Comparison of ENCODE assay signal across 20 cellular contexts in genomic region chr4:112747035-112747434, GRCh38.
A peak's percentile ranks its signal among the peaks of the same experiment; 100 is the strongest.
DNase-seq lines count a peak whose midpoint lies in the region; ATAC-seq, FAIRE-seq and TF ChIP-seq lines count a peak whose summit lies in the region.
"Had no signal": no experiment of that assay in that cellular context is flagged by ENCODE, and none has a peak within 500 bp of the region (broad histone marks: within the 10 kb centered on the region; RNA-seq: fewer than 3 reads in every experiment).

No MANE protein-coding gene starts in this region.

- 18 to 46% (median 20%) methylated on average over 1 of the region's 1 CpG for WGBS in spleen, 5 donors

- H3K27me3 ChIP-seq in A673 (replicated peaks; ENCODE audit: insufficient read depth, low read depth, low read length, poor library complexity), result no peaks in the 10 kb centered on the region
- H3K27me3 ChIP-seq in HCT116 (ENCODE audit: insufficient read depth, low read length), result no peaks in the 10 kb centered on the region
- H3K27me3 ChIP-seq in bronchial epithelial cell (ENCODE audit: control insufficient read depth, insufficient read depth, low read length), result no peaks in the 10 kb centered on the region
- H3K27me3 ChIP-seq in spleen (replicated peaks in 1 of 7), result peaks cover 0 to 13% (median 0%) of the 10 kb centered on the region in 7 donors
- H3K27me3 ChIP-seq: heart left ventricle had no signal

- TF ChIP-seq POLR2A in HCT116 (IDR thresholded peaks at IDR 0.05; ENCODE audit: borderline replicate concordance, extremely low read depth, insufficient read depth, insufficient read length) (no peak), spleen (IDR thresholded peaks at IDR 0.05) (no peak)

- DNase-seq in A673 (ENCODE audit: low spot score), result peak; percentile 75
- DNase-seq in HCT116 (ENCODE audit: low read depth, low spot score), result peak; percentile 44
- DNase-seq in bronchial epithelial cell (ENCODE audit: low read depth), result peak; percentile 39
- DNase-seq in kidney tubule cell (ENCODE audit: low spot score), result peak; percentile 68
- no peak for DNase-seq in NOMO-1 treated with dmso at 0.1 percent for 144 hours (lab: John Stamatoyannopoulos, UW; ENCODE audit: unreplicated experiment)
- DNase-seq in spleen, result no peak
- DNase-seq in pons (ENCODE audit: low spot score), result no peak
- DNase-seq in activated CD4-positive, alpha-beta T cell treated with anti-CD3 and anti-CD28 coated beads for 1 hour, result no peak
- DNase-seq: activated CD4-positive, alpha-beta T cell treated with anti-CD3 and anti-CD28 coated beads for 48 hours; activated effector memory CD4-positive, alpha-beta T cell treated with Interleukin-2 at 50 U/mL for 16 hours; CD4-positive, CD25-positive, alpha-beta regulatory T cell; effector memory CD8-positive, alpha-beta T cell; heart left ventricle; KG1; midbrain; NCI-H2029; NCI-H510A treated with DMSO at 0.1 percent for 48 hours had no signal

- no peak overlapping the region for H3K4me3 ChIP-seq in A673 (ENCODE audit: low read depth, low read length, poor library complexity, severe bottlenecking)
- peak overlapping the region in 1 of 2 experiments; percentile 6; a peak in 2 of 4 replicates for H3K4me3 ChIP-seq in HCT116 (replicated peaks in 1 of 2; ENCODE audit: low read depth in 1 of 2, low read length in 2 of 2)
- no peak overlapping the region for H3K4me3 ChIP-seq in bronchial epithelial cell (ENCODE audit: low read depth, low read length)
- no peak overlapping the region for H3K4me3 ChIP-seq in spleen
- H3K4me3 ChIP-seq: heart left ventricle had no signal

- no peaks in the 10 kb centered on the region for H4K20me1 ChIP-seq in HCT116 (ENCODE audit: insufficient read depth)

- peak; percentile 86 for ATAC-seq in HCT116
- ATAC-seq: effector memory CD8-positive, alpha-beta T cell; heart left ventricle; stimulated activated effector memory CD8-positive, alpha-beta T cell treated with anti-CD3 and anti-CD28 coated beads, Interleukin-12 subunit alpha, Interleukin-12 subunit beta, amount 100 ng/mL, for 72 hours had no signal

- intact Hi-C loops in A673 (cut with micrococcal nuclease; ENCODE audit: unreplicated experiment), result no loop called here
- intact Hi-C loops in HCT116 (cut with micrococcal nuclease), result no loop called here
- intact Hi-C loops in spleen (cut with DNase I; ENCODE audit: low total_unique reads), result no loop called here

- RAD21 ChIA-PET in HCT116 (lab: Charles Lee; ENCODE audit: low non-redundant PET in 1 of 2, low total read pairs in 2 of 2, uncharacterized antibody in 2 of 2, unreplicated experiment in 2 of 2), result no interaction called here

- POLR2A ChIA-PET in A673 (lab: Charles Lee; ENCODE audit: low non-redundant PET), result interaction anchor here (0.7 kb wide), 1 partner anchor 92 kb away, joined by 5 read pairs; no protein-coding TSS in a partner anchor
- POLR2A ChIA-PET in HCT116 (lab: Charles Lee), result no interaction called here

- BruUV-seq in A673 (replicated peaks; lab: Mats Ljungman, UMichigan) (no TSS peak), HCT116 (replicated peaks; lab: Mats Ljungman, UMichigan) (no TSS peak)

- H3K9me3 ChIP-seq in A673 (ENCODE audit: low read depth, low read length, poor library complexity, severe bottlenecking) (no peaks in the 10 kb centered on the region), HCT116 (ENCODE audit: control insufficient read depth in 1 of 2, insufficient read depth in 1 of 2, low read depth in 1 of 2, low read length in 2 of 2) (no peaks in the 10 kb centered on the region), spleen (no peaks in the 10 kb centered on the region)
- H3K9me3 ChIP-seq: heart left ventricle had no signal

- no peaks in the 10 kb centered on the region for H3K79me2 ChIP-seq in HCT116 (ENCODE audit: insufficient read depth, low read length)

- no peak overlapping the region for H3K9ac ChIP-seq in HCT116 (ENCODE audit: low read length)

- no peaks in the 10 kb centered on the region for H3K9me2 ChIP-seq in HCT116 (ENCODE audit: insufficient read depth)

- CTCF ChIA-PET in A673 (lab: Charles Lee) (no interaction called here), HCT116 (lab: Charles Lee) (interaction anchor here (1.7 kb wide), 1 partner anchor 15 kb away, joined by 6 read pairs; no protein-coding TSS in a partner anchor)

- peak overlapping the region; percentile 61 for H3K4me2 ChIP-seq in HCT116 (ENCODE audit: low read length)

- TF ChIP-seq RAD21 in HCT116 (IDR thresholded peaks at IDR 0.05; ENCODE audit: low read depth), result no peak

- H3K4me1 ChIP-seq in A673 (ENCODE audit: insufficient read depth, low read length, poor library complexity, severe bottlenecking) (peaks cover 18% of the 10 kb centered on the region), HCT116 (ENCODE audit: control insufficient read depth in 1 of 2, insufficient read depth in 2 of 2, low read length in 2 of 2) (peaks cover 14 to 37% of the 10 kb centered on the region in 2 experiments), spleen (no peaks in the 10 kb centered on the region)

- no peak for TF ChIP-seq CTCF in A673 (conservative IDR thresholded peaks at IDR 0.05; ENCODE audit: low read depth, low read length)
- TF ChIP-seq CTCF in HCT116 (IDR thresholded peaks at IDR 0.05 in 2 of 3, conservative IDR thresholded peaks at IDR 0.05 in 1 of 3; ENCODE audit: borderline replicate concordance in 1 of 3, insufficient read depth in 1 of 3, low read depth in 2 of 3, low read length in 2 of 3), result no peak
- TF ChIP-seq CTCF in bronchial epithelial cell (IDR thresholded peaks at IDR 0.05; ENCODE audit: insufficient read depth, low read length, severe bottlenecking), result no peak
- no peak for TF ChIP-seq CTCF in spleen (IDR thresholded peaks at IDR 0.05 in 8 of 11, conservative IDR thresholded peaks at IDR 0.05 in 3 of 11)

- no peak for FAIRE-seq in bronchial epithelial cell (lab: Jason Lieb, UNC)
- FAIRE-seq: H54 had no signal

- H3K36me3 ChIP-seq in A673 (ENCODE audit: insufficient read depth, low read length, poor library complexity, severe bottlenecking) (no peaks in the 10 kb centered on the region), HCT116 (ENCODE audit: control insufficient read depth in 1 of 2, insufficient read depth in 2 of 2, low read length in 2 of 2) (no peaks in the 10 kb centered on the region), bronchial epithelial cell (ENCODE audit: control insufficient read depth, insufficient read depth, low read length) (no peaks in the 10 kb centered on the region), spleen (no peaks in the 10 kb centered on the region)
- H3K36me3 ChIP-seq: heart left ventricle had no signal

- peak overlapping the region; percentile 39 for H2AFZ ChIP-seq in HCT116 (ENCODE audit: low read depth, low read length, poor library complexity, severe bottlenecking)

- H3K27ac ChIP-seq in A673 (ENCODE audit: low read depth, low read length, poor library complexity, severe bottlenecking), result no peak overlapping the region
- H3K27ac ChIP-seq in HCT116 (ENCODE audit: low read depth, low read length), result no peak overlapping the region; the same call in 1 of the 2 replicates
- H3K27ac ChIP-seq in spleen, result no peak overlapping the region
- H3K27ac ChIP-seq: HL-60 had no signal

TF ChIP-seq in HCT116, 20 proteins besides CTCF, POLR2A, EP300 and RAD21:
- TF ChIP-seq ZNF274 (IDR thresholded peaks at IDR 0.05; ENCODE audit: low read depth, low read length) (no peak), EZH2 (IDR thresholded peaks at IDR 0.05) (no peak), FOSL1 (IDR thresholded peaks at IDR 0.05; ENCODE audit: low read depth) (peak; percentile 42), SP1 (IDR thresholded peaks at IDR 0.05; ENCODE audit: low read depth) (no peak), JUND (IDR thresholded peaks at IDR 0.05) (peak; percentile 58; the same call in 1 of the 2 replicates), TCF7L2 (IDR thresholded peaks at IDR 0.05; ENCODE audit: borderline replicate concordance, extremely low read depth, insufficient read depth, insufficient read length) (peak; percentile 74), SRF (IDR thresholded peaks at IDR 0.05; ENCODE audit: low read depth) (no peak), CBX3 (IDR thresholded peaks at IDR 0.05; ENCODE audit: low read depth) (no peak)

Comparison
In these comparisons a context has a peak if more than half of its experiments do, and no peak if none do; other contexts are left out.
1. DNase-seq: peak in A673 (single experiment), HCT116 (single experiment), bronchial epithelial cell (single experiment) and kidney tubule cell (single experiment); none in NOMO-1 treated with dmso at 0.1 percent for 144 hours (single experiment), spleen (single experiment), pons (single experiment) and activated CD4-positive, alpha-beta T cell treated with anti-CD3 and anti-CD28 coated beads for 1 hour (single experiment).